Comparison of ENCODE assay signal across 3 cellular contexts in genomic region chr4:143904431-143904830, GRCh38. TPM values are rescaled to one million over a fixed set of nuclear protein-coding genes. Genes with fewer than 3 reads are reported as not detected.
"Had no signal": no experiment of that assay in that cellular context is flagged by ENCODE, and none has a peak within 500 bp of the region (broad histone marks: within the 10 kb centered on the region; RNA-seq: fewer than 3 reads in every experiment).

No MANE protein-coding gene starts in this region.

RNA-seq across cellular contexts. Expression of gene GYPE, which starts 0.9 kb away (rescaled TPM):
- total RNA-seq: MCF 10A, OCI-LY7, PC-3 had no signal
